29 cellular contexts compared by ENCODE assay signal in genomic region chr2:168392031-168392430, GRCh38.
DNase-seq lines count a peak whose midpoint lies in the region; ATAC-seq lines count a peak whose summit lies in the region.
"Had no signal": no experiment of that assay in that cellular context is flagged by ENCODE, and none has a peak within 500 bp of the region (broad histone marks: within the 10 kb centered on the region; RNA-seq: fewer than 3 reads in every experiment).

No MANE protein-coding gene starts in this region.

- no peak overlapping the region for H3K4me3 ChIP-seq in adipocyte (ENCODE audit: low read length)
- H3K4me3 ChIP-seq: ascending aorta, esophagus squamous epithelium, K562, transverse colon had no signal

- no peak overlapping the region for H3K27ac Mint-ChIP-seq in effector memory CD8-positive, alpha-beta T cell
- H3K27ac Mint-ChIP-seq: activated CD4-positive, alpha-beta T cell treated with anti-CD3 and anti-CD28 coated beads, Interleukin-2, amount 10 ng/mL, durations not matched to agents 24 days and 14 days; activated naive CD8-positive, alpha-beta T cell treated with anti-CD3 and anti-CD28 coated beads for 36 hours; CD4-positive, alpha-beta T cell; dendritic cell treated with granulocyte-macrophage colony-stimulating factor and Interleukin-4, amounts not matched to agents 40 ng/mL and 50 ng/mL, for 4 days; endodermal cell; immature natural killer cell; memory B cell; nephron; stimulated activated effector memory CD8-positive, alpha-beta T cell treated with anti-CD3 and anti-CD28 coated beads, Interleukin-12 subunit alpha, Interleukin-12 subunit beta, amount 100 ng/mL, for 72 hours had no signal

- DNase-seq in EH (ENCODE audit: low read depth), result peak; percentile 4
- peak; percentile 63 for DNase-seq in MV-4-11 (lab: John Stamatoyannopoulos, UW)
- peak; percentile 79 for DNase-seq in adipocyte (ENCODE audit: low read depth)
- DNase-seq in fibroblast of the conjunctiva (ENCODE audit: low read depth), result peak; percentile 47
- DNase-seq in NCI-H1092 treated with DMSO at 0.1 percent for 48 hours (lab: John Stamatoyannopoulos, UW), result no peak
- DNase-seq in COR-L47 (lab: John Stamatoyannopoulos, UW), result no peak
- DNase-seq in left cardiac atrium, result no peak
- no peak for DNase-seq in effector memory CD8-positive, alpha-beta T cell
- DNase-seq: activated CD4-positive, alpha-beta T cell treated with anti-CD3 and anti-CD28 coated beads, Interleukin-2, amount 10 ng/mL, durations not matched to agents 24 days and 14 days; activated gamma-delta T cell; activated naive CD8-positive, alpha-beta T cell treated with anti-CD3 and anti-CD28 coated beads for 36 hours; activated T-cell treated with anti-CD3 and anti-CD28 coated beads, Interleukin-2, amount 50 U/mL, for 1 hour; CD4-positive, alpha-beta T cell; central memory CD4-positive, alpha-beta T cell; endodermal cell; esophagus squamous epithelium; immature natural killer cell; NCI-H1436; NCI-H2107; stimulated activated CD4-positive, alpha-beta T cell treated with anti-CD3 and anti-CD28 coated beads, Interleukin-15, amount 100 ng/mL, for 24 hours; transverse colon had no signal

- H3K9ac ChIP-seq in adipocyte (ENCODE audit: low read length), result no peak overlapping the region

- H3K4me1 ChIP-seq in adipocyte (ENCODE audit: control insufficient read depth, insufficient read depth, low read length), result no peaks in the 10 kb centered on the region
- H3K4me1 ChIP-seq: ascending aorta, esophagus squamous epithelium, transverse colon had no signal

- H3K4me1 Mint-ChIP-seq in effector memory CD8-positive, alpha-beta T cell (ENCODE audit: low read depth in 2 of 2), result no peaks in the 10 kb centered on the region
- H3K4me1 Mint-ChIP-seq: activated CD4-positive, alpha-beta T cell treated with anti-CD3 and anti-CD28 coated beads, Interleukin-2, amount 10 ng/mL, durations not matched to agents 24 days and 14 days; activated naive CD8-positive, alpha-beta T cell treated with anti-CD3 and anti-CD28 coated beads for 36 hours; endodermal cell; immature natural killer cell; memory B cell; stimulated activated effector memory CD8-positive, alpha-beta T cell treated with anti-CD3 and anti-CD28 coated beads, Interleukin-12 subunit alpha, Interleukin-12 subunit beta, amount 100 ng/mL, for 72 hours had no signal

- intact Hi-C loops in left cardiac atrium (cut with DNase I), result no loop called here

- H3K9me3 ChIP-seq in adipocyte (ENCODE audit: control insufficient read depth, low read length), result no peaks in the 10 kb centered on the region
- H3K9me3 ChIP-seq: ascending aorta, esophagus squamous epithelium, transverse colon had no signal

- no peaks in the 10 kb centered on the region for H3K27me3 Mint-ChIP-seq in effector memory CD8-positive, alpha-beta T cell
- H3K27me3 Mint-ChIP-seq: activated naive CD8-positive, alpha-beta T cell treated with anti-CD3 and anti-CD28 coated beads for 36 hours; CD4-positive, alpha-beta T cell; dendritic cell treated with granulocyte-macrophage colony-stimulating factor and Interleukin-4, amounts not matched to agents 40 ng/mL and 50 ng/mL, for 4 days; memory B cell had no signal

- peaks cover 0 to 2% of the 10 kb centered on the region in 2 donors for H3K9me3 Mint-ChIP-seq in effector memory CD8-positive, alpha-beta T cell
- H3K9me3 Mint-ChIP-seq: activated naive CD8-positive, alpha-beta T cell treated with anti-CD3 and anti-CD28 coated beads for 36 hours; CD4-positive, alpha-beta T cell had no signal

- H3K27me3 ChIP-seq in adipocyte (replicated peaks; ENCODE audit: control insufficient read depth, insufficient read depth, low read length), result no peaks in the 10 kb centered on the region
- H3K27me3 ChIP-seq: ascending aorta, esophagus squamous epithelium, transverse colon had no signal

- H3K36me3 ChIP-seq in adipocyte (ENCODE audit: control insufficient read depth, insufficient read depth, low read length, severe bottlenecking), result no peaks in the 10 kb centered on the region
- H3K36me3 ChIP-seq: ascending aorta, esophagus squamous epithelium, transverse colon had no signal

- ATAC-seq in left cardiac atrium, result no peak
- no peak for ATAC-seq in effector memory CD8-positive, alpha-beta T cell (replicated peaks)
- ATAC-seq: K562; left lobe of liver; Panc1; stimulated activated effector memory CD8-positive, alpha-beta T cell treated with anti-CD3 and anti-CD28 coated beads, Interleukin-12 subunit alpha, Interleukin-12 subunit beta, amount 100 ng/mL, for 72 hours had no signal

- H3K36me3 Mint-ChIP-seq in effector memory CD8-positive, alpha-beta T cell (ENCODE audit: insufficient read depth), result no peaks in the 10 kb centered on the region
- H3K36me3 Mint-ChIP-seq: activated naive CD8-positive, alpha-beta T cell treated with anti-CD3 and anti-CD28 coated beads for 36 hours; memory B cell; stimulated activated effector memory CD8-positive, alpha-beta T cell treated with anti-CD3 and anti-CD28 coated beads, Interleukin-12 subunit alpha, Interleukin-12 subunit beta, amount 100 ng/mL, for 72 hours had no signal

- H3K4me3 Mint-ChIP-seq in effector memory CD8-positive, alpha-beta T cell, result no peak overlapping the region
- H3K4me3 Mint-ChIP-seq: activated CD4-positive, alpha-beta T cell treated with anti-CD3 and anti-CD28 coated beads, Interleukin-2, amount 10 ng/mL, durations not matched to agents 24 days and 14 days; activated naive CD8-positive, alpha-beta T cell treated with anti-CD3 and anti-CD28 coated beads for 36 hours; CD4-positive, alpha-beta T cell; dendritic cell treated with granulocyte-macrophage colony-stimulating factor and Interleukin-4, amounts not matched to agents 40 ng/mL and 50 ng/mL, for 4 days; endodermal cell; immature natural killer cell; memory B cell; nephron; stimulated activated effector memory CD8-positive, alpha-beta T cell treated with anti-CD3 and anti-CD28 coated beads, Interleukin-12 subunit alpha, Interleukin-12 subunit beta, amount 100 ng/mL, for 72 hours had no signal

Comparison
In these comparisons a context has a peak if more than half of its experiments do, and no peak if none do; other contexts are left out.
1. DNase-seq: peak in EH (single experiment), MV-4-11 (single experiment), adipocyte (single experiment) and fibroblast of the conjunctiva (single experiment); none in NCI-H1092 treated with DMSO at 0.1 percent for 48 hours (single experiment), COR-L47 (single experiment), left cardiac atrium (single experiment) and effector memory CD8-positive, alpha-beta T cell (0 of 3).